In genomic region chr22:46079093-46079860, GRCh38 we compare ENCODE assay signal across 12 cellular contexts.
DNase-seq lines count a peak whose midpoint lies in the region; ATAC-seq and TF ChIP-seq lines count a peak whose summit lies in the region.
"Had no signal": no experiment of that assay in that cellular context is flagged by ENCODE, and none has a peak within 500 bp of the region (broad histone marks: within the 10 kb centered on the region; RNA-seq: fewer than 3 reads in every experiment).

No MANE protein-coding gene starts in this region.

- H3K4me2 ChIP-seq in GM23338 = peak overlapping the region; percentile 73; the same call in 1 of the 2 replicates
- H3K4me2 ChIP-seq: KMS-11 had no signal

- POLR2A ChIA-PET in activated CD4-positive, alpha-beta T cell treated with anti-CD3 and anti-CD28 coated beads for 36 hours (lab: Charles Lee) = no interaction called here

- H3K27me3 ChIP-seq in GM23338 (ENCODE audit: insufficient read depth) (no peaks in the 10 kb centered on the region), heart left ventricle (no peaks in the 10 kb centered on the region), skeletal muscle tissue (ENCODE audit: control insufficient read depth in 3 of 3, insufficient read depth in 3 of 3, low read length in 3 of 3) (no peaks in the 10 kb centered on the region)

- H3K27me3 Mint-ChIP-seq in GM23338 (ENCODE audit: insufficient read depth, low read depth, poor library complexity) (peaks cover 23% of the 10 kb centered on the region), endothelial cell (ENCODE audit: unreplicated experiment) (peaks cover 7% of the 10 kb centered on the region)
- H3K27me3 Mint-ChIP-seq in activated CD4-positive, alpha-beta T cell treated with anti-CD3 and anti-CD28 coated beads for 36 hours = no peaks in the 10 kb centered on the region
- H3K27me3 Mint-ChIP-seq: stimulated activated naive CD8-positive, alpha-beta T cell treated with anti-CD3 and anti-CD28 coated beads, Interleukin-15, amount 100 ng/mL, for 72 hours had no signal

- peaks cover 10% of the 10 kb centered on the region; the same call in 1 of the 2 replicates for H3F3A ChIP-seq in GM23338 (replicated peaks; ENCODE audit: low read depth)

- intact Hi-C loops in heart left ventricle (cut with DNase I) = loop anchor here in 6 of 10 donors (5.0 kb wide), 3 partner anchors 33 to 72 kb away; no protein-coding TSS in a partner anchor
- intact Hi-C loops in activated CD4-positive, alpha-beta T cell treated with anti-CD3 and anti-CD28 coated beads for 36 hours (cut with DNase I, micrococcal nuclease) = no loop called here

- peak overlapping the region; percentile 91 to 100 (median 94) for H3K9ac ChIP-seq in skeletal muscle tissue (ENCODE audit: low read depth in 1 of 3, low read length in 3 of 3)
- H3K9ac ChIP-seq: KMS-11 had no signal

- H3K4me3 ChIP-seq in GM23338 (no peak overlapping the region), heart left ventricle (peak overlapping the region; percentile 42 to 97 (median 89)), skeletal muscle tissue (ENCODE audit: low read length in 3 of 3) (peak overlapping the region; percentile 75 to 95 (median 81))

- CTCF ChIA-PET in activated CD4-positive, alpha-beta T cell treated with anti-CD3 and anti-CD28 coated beads for 36 hours (lab: Charles Lee) = interaction anchor here (0.5 kb wide), 1 partner anchor 31 kb away, joined by 9 read pairs; no protein-coding TSS in a partner anchor

- TF ChIP-seq POLR2A in heart left ventricle (IDR thresholded peaks at IDR 0.05) = no peak

- H3K4me1 Mint-ChIP-seq in GM23338 (peaks cover 42% of the 10 kb centered on the region), endothelial cell (ENCODE audit: unreplicated experiment) (peaks cover 4% of the 10 kb centered on the region)
- H3K4me1 Mint-ChIP-seq in activated CD4-positive, alpha-beta T cell treated with anti-CD3 and anti-CD28 coated beads for 36 hours = peaks cover 13% of the 10 kb centered on the region

- H3K4me3 Mint-ChIP-seq in GM23338 = no peak overlapping the region
- H3K4me3 Mint-ChIP-seq in activated CD4-positive, alpha-beta T cell treated with anti-CD3 and anti-CD28 coated beads for 36 hours = no peak overlapping the region
- no peak overlapping the region for H3K4me3 Mint-ChIP-seq in endothelial cell (ENCODE audit: unreplicated experiment)
- H3K4me3 Mint-ChIP-seq: stimulated activated naive CD8-positive, alpha-beta T cell treated with anti-CD3 and anti-CD28 coated beads, Interleukin-15, amount 100 ng/mL, for 72 hours had no signal

- H3K4me1 ChIP-seq in GM23338 (ENCODE audit: insufficient read depth) (peaks cover 47% of the 10 kb centered on the region), heart left ventricle (peaks cover 20 to 100% (median 87%) of the 10 kb centered on the region in 12 donors), skeletal muscle tissue (ENCODE audit: control insufficient read depth in 3 of 3, insufficient read depth in 3 of 3, low read length in 3 of 3) (peaks cover 83 to 86% (median 85%) of the 10 kb centered on the region in 3 donors)

- H3K36me3 Mint-ChIP-seq in GM23338 (ENCODE audit: low read depth) (no peaks in the 10 kb centered on the region; the same call in 2 of the 3 replicates), endothelial cell (ENCODE audit: low read depth, unreplicated experiment) (no peaks in the 10 kb centered on the region)
- H3K36me3 Mint-ChIP-seq in activated CD4-positive, alpha-beta T cell treated with anti-CD3 and anti-CD28 coated beads for 36 hours (ENCODE audit: low read depth) = no peaks in the 10 kb centered on the region

- no peak overlapping the region for H2AFZ ChIP-seq in GM23338

- H3K9me3 ChIP-seq in heart left ventricle (no peaks in the 10 kb centered on the region), skeletal muscle tissue (ENCODE audit: control insufficient read depth in 3 of 3, low read length in 3 of 3) (no peaks in the 10 kb centered on the region)

- no peak for TF ChIP-seq CTCF in GM23338 (conservative IDR thresholded peaks at IDR 0.05; ENCODE audit: low read depth in 2 of 2)
- TF ChIP-seq CTCF in heart left ventricle (IDR thresholded peaks at IDR 0.05) = no peak
- no peak for TF ChIP-seq CTCF in endothelial cell (IDR thresholded peaks at IDR 0.05; ENCODE audit: unreplicated experiment)

- H3K79me2 ChIP-seq in GM23338 (replicated peaks; ENCODE audit: insufficient read depth) = peaks cover 77% of the 10 kb centered on the region

- 23 to 50% (median 30%) methylated on average over 18 to 21 of the region's 21 CpGs for WGBS in heart left ventricle, 4 donors

- H4K20me1 ChIP-seq in GM23338 (replicated peaks; ENCODE audit: insufficient read depth) = no peaks in the 10 kb centered on the region

- H3K27ac Mint-ChIP-seq in GM23338 (no peak overlapping the region), endothelial cell (ENCODE audit: unreplicated experiment) (no peak overlapping the region)
- no peak overlapping the region for H3K27ac Mint-ChIP-seq in activated CD4-positive, alpha-beta T cell treated with anti-CD3 and anti-CD28 coated beads for 36 hours

- no peak for DNase-seq in GM23338 (ENCODE audit: low spot score)
- peak in 2 of 5 donors; percentile 38 to 66 for DNase-seq in heart left ventricle
- no peak for DNase-seq in activated CD4-positive, alpha-beta T cell treated with anti-CD3 and anti-CD28 coated beads for 36 hours
- DNase-seq in endothelial cell (ENCODE audit: low spot score) = no peak
- DNase-seq in NCI-H1694 (lab: John Stamatoyannopoulos, UW) = no peak
- DNase-seq: activated CD4-positive, alpha-beta T cell treated with anti-CD3 and anti-CD28 coated beads for 1 hour; amniotic stem cell; stimulated activated naive CD8-positive, alpha-beta T cell treated with anti-CD3 and anti-CD28 coated beads, Interleukin-15, amount 100 ng/mL, for 72 hours had no signal

- H3K9me2 ChIP-seq in GM23338 (ENCODE audit: insufficient read depth) = no peaks in the 10 kb centered on the region

- no peak overlapping the region for H3K27ac ChIP-seq in GM23338 (ENCODE audit: low read depth)
- peak overlapping the region; percentile 95 for H3K27ac ChIP-seq in angular gyrus (ENCODE audit: low read depth, low read length)
- H3K27ac ChIP-seq in heart left ventricle = peak overlapping the region; percentile 97 to 100 (median 98)
- peak overlapping the region; percentile 96 for H3K27ac ChIP-seq in skeletal muscle tissue (ENCODE audit: low read depth, low read length)
- H3K27ac ChIP-seq: KMS-11 had no signal

- H3K36me3 ChIP-seq in GM23338 (ENCODE audit: insufficient read depth) (no peaks in the 10 kb centered on the region), heart left ventricle (peaks cover 0 to 37% (median 6%) of the 10 kb centered on the region in 9 donors), skeletal muscle tissue (ENCODE audit: control insufficient read depth in 3 of 3, insufficient read depth in 3 of 3, low read length in 3 of 3) (peaks cover 0 to 9% (median 2%) of the 10 kb centered on the region in 3 donors)

- ATAC-seq in GM23338 (no peak), heart left ventricle (no peak), HG03139 (IDR thresholded peaks at IDR 0.05; ENCODE audit: unreplicated experiment) (no peak)
- no peak for ATAC-seq in activated CD4-positive, alpha-beta T cell treated with anti-CD3 and anti-CD28 coated beads for 36 hours
- ATAC-seq: stimulated activated naive CD8-positive, alpha-beta T cell treated with anti-CD3 and anti-CD28 coated beads, Interleukin-15, amount 100 ng/mL, for 72 hours had no signal

- H3K9me3 Mint-ChIP-seq in GM23338 = no peaks in the 10 kb centered on the region
- no peaks in the 10 kb centered on the region for H3K9me3 Mint-ChIP-seq in activated CD4-positive, alpha-beta T cell treated with anti-CD3 and anti-CD28 coated beads for 36 hours (ENCODE audit: low read depth)
- no peaks in the 10 kb centered on the region for H3K9me3 Mint-ChIP-seq in endothelial cell (ENCODE audit: unreplicated experiment)
- H3K9me3 Mint-ChIP-seq: stimulated activated naive CD8-positive, alpha-beta T cell treated with anti-CD3 and anti-CD28 coated beads, Interleukin-15, amount 100 ng/mL, for 72 hours had no signal

TF ChIP-seq in GM23338, 12 proteins besides CTCF, POLR2A, EP300 and RAD21 (continues in another document):
- no peak for TF ChIP-seq ZNF331 (CRISPR knock-in tag; IDR thresholded peaks at IDR 0.05; ENCODE audit: low read depth)
- TF ChIP-seq STAT1 (IDR thresholded peaks at IDR 0.05; ENCODE audit: unreplicated experiment) = no peak
- no peak for TF ChIP-seq NANOG (IDR thresholded peaks at IDR 0.05; ENCODE audit: borderline replicate concordance)
- TF ChIP-seq POLR2AphosphoS5 (IDR thresholded peaks at IDR 0.05; ENCODE audit: low read depth) = no peak
- TF ChIP-seq EZH2phosphoT487 (IDR thresholded peaks at IDR 0.05; ENCODE audit: unreplicated experiment) = no peak
- no peak for TF ChIP-seq ZNF114 (CRISPR knock-in tag; IDR thresholded peaks at IDR 0.05)

Comparison
In these comparisons a context has a peak if more than half of its experiments do, and no peak if none do; other contexts are left out.
1. intact Hi-C loops: an anchor here in heart left ventricle (5.0 kb wide); none called in activated CD4-positive, alpha-beta T cell treated with anti-CD3 and anti-CD28 coated beads for 36 hours.